ENCODE assay signal across 2 cellular contexts in genomic region chr9:22010881-22011625, GRCh38.
TF ChIP-seq lines count a peak whose summit lies in the region.

No MANE protein-coding gene starts in this region.

TF ChIP-seq in HCT116, 20 proteins besides CTCF, POLR2A, EP300 and RAD21:
- TF ChIP-seq MAX (IDR thresholded peaks at IDR 0.05) = no peak
- no peak for TF ChIP-seq ATF3 (IDR thresholded peaks at IDR 0.05)
- no peak for TF ChIP-seq EZH2phosphoT487 (IDR thresholded peaks at IDR 0.05; ENCODE audit: borderline replicate concordance)
- TF ChIP-seq REST (IDR thresholded peaks at IDR 0.05; ENCODE audit: low read depth) = peak; percentile 82
- no peak for TF ChIP-seq YY1 (IDR thresholded peaks at IDR 0.05; ENCODE audit: extremely low read depth, insufficient replicate concordance, low read depth, low read length)

TF ChIP-seq in neural cell, 6 proteins besides CTCF, POLR2A, EP300 and RAD21:
- TF ChIP-seq REST (IDR thresholded peaks at IDR 0.05; ENCODE audit: borderline replicate concordance) = peak; percentile 76
- TF ChIP-seq EZH2 (IDR thresholded peaks at IDR 0.05; ENCODE audit: borderline replicate concordance, insufficient read depth, low read length, poor library complexity, severe bottlenecking) = no peak
TF ChIP-seq in neural cell: peak in this region for 1.
